27 cellular contexts compared by ENCODE assay signal in the genomic region with DNA sequence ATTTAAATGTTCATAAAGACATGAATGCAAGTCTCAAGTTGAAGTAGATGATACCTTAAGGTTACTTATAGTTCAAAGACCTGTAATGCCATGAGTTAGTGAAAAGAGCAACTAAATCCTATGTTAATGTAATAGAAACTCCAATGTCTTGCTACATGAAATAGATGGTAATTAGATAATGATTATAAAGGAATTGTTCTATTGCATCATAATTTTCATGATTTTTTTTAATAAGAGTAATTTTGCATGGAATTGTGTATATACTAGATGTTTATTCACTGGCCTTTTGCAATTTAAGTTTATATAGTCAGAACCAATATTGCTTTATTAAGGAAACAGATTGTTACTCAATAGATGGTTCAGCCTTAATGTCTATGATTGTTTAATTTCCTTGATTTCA.
"Had no signal": no experiment of that assay in that cellular context is flagged by ENCODE, and none has a peak within 500 bp of the region (broad histone marks: within the 10 kb centered on the region; RNA-seq: fewer than 3 reads in every experiment).

No MANE protein-coding gene starts in this region.

- ATAC-seq: effector memory CD8-positive, alpha-beta T cell; esophagus mucosa; foreskin keratinocyte; gastrocnemius medialis; gastroesophageal sphincter; heart left ventricle; heart right ventricle had no signal

- FAIRE-seq: colon, endometrium, endothelial cell of umbilical vein had no signal

- H3K27me3 ChIP-seq: colonic mucosa, dorsolateral prefrontal cortex, esophagus muscularis mucosa, esophagus squamous epithelium, foreskin keratinocyte, gastrocnemius medialis, gastroesophageal sphincter, heart left ventricle, heart right ventricle had no signal

- H3K27ac ChIP-seq: colonic mucosa, coronary artery, dorsolateral prefrontal cortex, epithelial cell of prostate, esophagus muscularis mucosa, esophagus squamous epithelium, foreskin keratinocyte, gastrocnemius medialis, gastroesophageal sphincter, heart left ventricle, heart right ventricle had no signal

- DNase-seq: colonic mucosa; cortex of kidney; dermis blood vessel endothelial cell; dorsolateral prefrontal cortex; effector CD4-positive, alpha-beta T cell; effector CD8-positive, alpha-beta T cell; effector memory CD4-positive, alpha-beta T cell; effector memory CD8-positive, alpha-beta T cell; endodermal cell; erythroblast; esophagus squamous epithelium; foreskin fibroblast; foreskin keratinocyte; foreskin melanocyte; gastrocnemius medialis; glutamatergic neuron; head of caudate nucleus; heart left ventricle; heart right ventricle had no signal

- H3K4me1 ChIP-seq: colonic mucosa, esophagus muscularis mucosa, esophagus squamous epithelium, foreskin keratinocyte, gastrocnemius medialis, gastroesophageal sphincter, heart left ventricle, heart right ventricle had no signal

- H3K36me3 ChIP-seq: colonic mucosa, esophagus muscularis mucosa, esophagus squamous epithelium, gastrocnemius medialis, gastroesophageal sphincter, heart left ventricle, heart right ventricle had no signal

- H3K4me3 ChIP-seq: colonic mucosa, coronary artery, dorsolateral prefrontal cortex, esophagus muscularis mucosa, esophagus squamous epithelium, gastrocnemius medialis, gastroesophageal sphincter, heart left ventricle, heart right ventricle had no signal

- H3K9me3 ChIP-seq: colonic mucosa, esophagus muscularis mucosa, esophagus squamous epithelium, gastrocnemius medialis, gastroesophageal sphincter had no signal
